ENCODE assay signal across 11 cellular contexts in the genomic region with DNA sequence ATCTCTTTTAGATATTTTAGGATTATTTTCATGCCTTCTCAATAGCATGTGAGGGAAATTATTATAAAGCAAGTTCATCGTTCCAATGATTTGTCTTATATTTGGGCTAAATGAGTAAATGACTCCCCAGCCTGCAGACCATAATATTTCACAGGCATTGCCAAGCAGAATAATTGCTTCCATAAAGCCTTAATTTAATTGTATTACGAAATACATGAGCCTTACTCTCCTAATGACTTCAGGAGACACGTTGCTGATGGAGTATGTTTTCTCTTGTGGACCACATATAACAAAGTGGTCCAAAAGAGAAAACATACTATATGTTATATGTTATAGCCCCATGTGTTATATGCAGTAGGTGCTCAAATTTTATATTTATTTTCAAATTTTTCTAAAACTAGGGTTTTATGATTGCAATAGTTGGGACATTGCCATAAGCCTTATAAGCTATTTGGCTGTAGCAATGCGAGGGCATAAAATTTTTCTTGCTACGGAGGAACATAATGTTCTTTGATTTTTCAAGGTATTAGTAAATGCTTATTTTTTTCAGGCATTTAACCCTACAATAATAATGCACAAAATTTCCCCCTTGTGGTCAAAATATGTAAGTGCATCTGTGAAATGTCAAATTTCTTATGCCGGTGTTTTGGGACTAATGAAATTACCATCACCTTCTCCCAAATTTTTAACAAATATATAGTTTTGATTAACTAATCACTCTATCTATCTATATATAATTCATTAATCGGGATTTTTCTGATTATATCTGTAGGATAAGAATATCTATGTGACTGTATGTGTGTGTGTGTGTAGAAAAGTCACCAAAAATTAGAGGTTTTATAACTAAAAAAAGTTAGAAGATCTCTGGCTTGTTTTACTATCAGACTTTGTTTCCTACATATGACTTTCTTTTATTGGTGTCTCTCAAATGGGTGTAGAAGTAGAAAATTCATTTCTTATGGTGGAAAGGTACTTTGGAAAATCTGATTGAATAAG. TPM values are rescaled to one million over a fixed set of nuclear protein-coding genes. Genes with fewer than 3 reads are reported as not detected.
DNase-seq lines count a peak whose midpoint lies in the region; ATAC-seq and TF ChIP-seq lines count a peak whose summit lies in the region.
"Had no signal": no experiment of that assay in that cellular context is flagged by ENCODE, and none has a peak within 500 bp of the region (broad histone marks: within the 10 kb centered on the region; RNA-seq: fewer than 3 reads in every experiment).

No MANE protein-coding gene starts in this region.

- H3K4ac ChIP-seq in mesendoderm (ENCODE audit: low read depth, low read length), result no peak overlapping the region

- no peak overlapping the region for H4K8ac ChIP-seq in mesendoderm (ENCODE audit: low read depth, low read length)

- H3K27me3 Mint-ChIP-seq in Calu3 (ENCODE audit: unreplicated experiment), result no peaks in the 10 kb centered on the region
- H3K27me3 Mint-ChIP-seq in activated CD4-positive, alpha-beta T cell treated with anti-CD3 and anti-CD28 coated beads for 36 hours, result peaks cover 9% of the 10 kb centered on the region

- POLR2A ChIA-PET in activated CD4-positive, alpha-beta T cell treated with anti-CD3 and anti-CD28 coated beads for 36 hours (lab: Charles Lee), result no interaction called here

- H3K23ac ChIP-seq in mesendoderm (ENCODE audit: low read length), result no peak overlapping the region

- no peak overlapping the region for H4K5ac ChIP-seq in mesendoderm (ENCODE audit: low read length)

- BruUV-seq in Calu3 (replicated peaks; lab: Mats Ljungman, UMichigan), result no TSS peak

- no peak overlapping the region for H2BK15ac ChIP-seq in mesendoderm (replicated peaks; ENCODE audit: low read depth)

- H3K27ac ChIP-seq in mesendoderm (ENCODE audit: low read depth, low read length), result no peak overlapping the region
- H3K27ac ChIP-seq: vagina had no signal

- H3K36me3 Mint-ChIP-seq in Calu3 (ENCODE audit: insufficient read depth, unreplicated experiment), result no peaks in the 10 kb centered on the region
- H3K36me3 Mint-ChIP-seq in activated CD4-positive, alpha-beta T cell treated with anti-CD3 and anti-CD28 coated beads for 36 hours (ENCODE audit: low read depth), result no peaks in the 10 kb centered on the region

- H2BK120ac ChIP-seq in mesendoderm (ENCODE audit: low read depth, low read length), result no peak overlapping the region

- no peaks in the 10 kb centered on the region for H3K4me1 Mint-ChIP-seq in Calu3 (ENCODE audit: low read depth, unreplicated experiment)
- H3K4me1 Mint-ChIP-seq in activated CD4-positive, alpha-beta T cell treated with anti-CD3 and anti-CD28 coated beads for 36 hours, result no peaks in the 10 kb centered on the region

- no peaks in the 10 kb centered on the region for H3K36me3 ChIP-seq in mesendoderm (ENCODE audit: control insufficient read depth, insufficient read depth, low read length)
- H3K36me3 ChIP-seq: vagina had no signal

- CTCF ChIA-PET in Calu3 (lab: Charles Lee), result no interaction called here
- CTCF ChIA-PET in activated CD4-positive, alpha-beta T cell treated with anti-CD3 and anti-CD28 coated beads for 36 hours (lab: Charles Lee), result interaction anchor here (0.6 to 2.5 kb wide), 19 partner anchors 10 to 440 kb away, joined by 3 to 12 read pairs (median 3); a partner anchor contains a TSS

- in situ Hi-C loops in astrocyte of the cerebellum (cut with HindIII; ENCODE audit: low sequenced_read_pairs), result no loop called here

- no peak overlapping the region for H3K27ac Mint-ChIP-seq in Calu3 (ENCODE audit: unreplicated experiment)
- H3K27ac Mint-ChIP-seq in activated CD4-positive, alpha-beta T cell treated with anti-CD3 and anti-CD28 coated beads for 36 hours, result no peak overlapping the region

- TF ChIP-seq CTCF in Calu3 (IDR thresholded peaks at IDR 0.05; ENCODE audit: unreplicated experiment) (peak; percentile 26), astrocyte of the cerebellum (IDR thresholded peaks at IDR 0.05; ENCODE audit: low read depth, low read length, missing control alignments) (peak; percentile 39)

- WGBS in mesendoderm (ENCODE audit: extremely low coverage, insufficient coverage, low lambda C conversion rate), result no CpG with 5 or more reads among the region's 7 CpGs

- DNase-seq in Calu3 (no peak), astrocyte of the cerebellum (ENCODE audit: low read depth) (no peak), mesendoderm (peak; percentile 18), NCI-H226 (no peak), MV-4-11 (lab: John Stamatoyannopoulos, UW) (no peak)
- no peak for DNase-seq in activated CD4-positive, alpha-beta T cell treated with anti-CD3 and anti-CD28 coated beads for 36 hours
- DNase-seq: activated CD4-positive, alpha-beta T cell treated with anti-CD3 and anti-CD28 coated beads, Interleukin-2, amount 50 U/mL, for 4 hours had no signal

- H3K27me3 ChIP-seq in mesendoderm (ENCODE audit: insufficient read depth, low read length, poor library complexity), result no peaks in the 10 kb centered on the region
- H3K27me3 ChIP-seq: vagina had no signal

- no peaks in the 10 kb centered on the region for H3K9me3 Mint-ChIP-seq in Calu3 (ENCODE audit: low read depth, unreplicated experiment)
- H3K9me3 Mint-ChIP-seq in activated CD4-positive, alpha-beta T cell treated with anti-CD3 and anti-CD28 coated beads for 36 hours (ENCODE audit: low read depth), result no peaks in the 10 kb centered on the region

- H3K79me2 ChIP-seq in mesendoderm (ENCODE audit: control insufficient read depth, insufficient read depth, low read length), result no peaks in the 10 kb centered on the region

- no peak overlapping the region for H3K4me3 Mint-ChIP-seq in Calu3 (ENCODE audit: low read depth, unreplicated experiment)
- H3K4me3 Mint-ChIP-seq in activated CD4-positive, alpha-beta T cell treated with anti-CD3 and anti-CD28 coated beads for 36 hours, result no peak overlapping the region

- no peak overlapping the region for H3K9ac ChIP-seq in mesendoderm (ENCODE audit: low read length)

- H3K4me2 ChIP-seq in mesendoderm (ENCODE audit: low read length), result no peak overlapping the region

- peak; percentile 54 for ATAC-seq in HG03159 (IDR thresholded peaks at IDR 0.05; ENCODE audit: unreplicated experiment)
- ATAC-seq in activated CD4-positive, alpha-beta T cell treated with anti-CD3 and anti-CD28 coated beads for 36 hours, result no peak
- no peak for ATAC-seq in GM18498 (IDR thresholded peaks at IDR 0.05; ENCODE audit: unreplicated experiment)

- H3K79me1 ChIP-seq in mesendoderm (ENCODE audit: low read length), result no peaks in the 10 kb centered on the region

- intact Hi-C loops in Calu3 (cut with micrococcal nuclease; ENCODE audit: unreplicated experiment), result loop anchor here (2.0 to 5.0 kb wide), 3 partner anchors 37 to 363 kb away; a partner anchor contains a TSS
- intact Hi-C loops in activated CD4-positive, alpha-beta T cell treated with anti-CD3 and anti-CD28 coated beads for 36 hours (cut with DNase I, micrococcal nuclease), result loop anchor here (1.0 to 5.0 kb wide), 6 partner anchors 37 to 361 kb away; no protein-coding TSS in a partner anchor

- no peak overlapping the region for H2AK5ac ChIP-seq in mesendoderm (ENCODE audit: low read length)

- H3K4me1 ChIP-seq in mesendoderm (ENCODE audit: control insufficient read depth, low read depth, low read length), result no peaks in the 10 kb centered on the region
- H3K4me1 ChIP-seq: vagina had no signal

- H3K56ac ChIP-seq in mesendoderm (ENCODE audit: low read length), result no peak overlapping the region

- H3K4me3 ChIP-seq in astrocyte of the cerebellum (ENCODE audit: low read depth, low read length) (no peak overlapping the region), mesendoderm (ENCODE audit: low read length) (no peak overlapping the region)
- H3K4me3 ChIP-seq: vagina had no signal

- no peak overlapping the region for H2BK5ac ChIP-seq in mesendoderm (ENCODE audit: low read length)

- H3K18ac ChIP-seq in mesendoderm (ENCODE audit: low read length), result no peak overlapping the region

RNA-seq across cellular contexts. Expression of a gene that starts 26.4 kb away (rescaled TPM):
- total RNA-seq in Calu3 (2022), result not detected in 2 replicates
- polyA plus RNA-seq in mesendoderm (2013, experiment 1 of 2), result 0.13 TPM
- polyA plus RNA-seq in mesendoderm (2013, experiment 2 of 2), result 0.28 TPM
- not detected for total RNA-seq in activated CD4-positive, alpha-beta T cell treated with anti-CD3 and anti-CD28 coated beads for 36 hours
- total RNA-seq: mononuclear cell had no signal

RNA-seq across cellular contexts. Expression of a gene that starts 53.1 kb away (rescaled TPM):
- total RNA-seq in Calu3 (2022), result not detected in 2 replicates
- polyA plus RNA-seq in mesendoderm (2013, experiment 1 of 2), result not detected
- not detected for polyA plus RNA-seq in mesendoderm (2013, experiment 2 of 2)
- total RNA-seq in activated CD4-positive, alpha-beta T cell treated with anti-CD3 and anti-CD28 coated beads for 36 hours, result not detected
- total RNA-seq: mononuclear cell had no signal
